In the genomic region with DNA sequence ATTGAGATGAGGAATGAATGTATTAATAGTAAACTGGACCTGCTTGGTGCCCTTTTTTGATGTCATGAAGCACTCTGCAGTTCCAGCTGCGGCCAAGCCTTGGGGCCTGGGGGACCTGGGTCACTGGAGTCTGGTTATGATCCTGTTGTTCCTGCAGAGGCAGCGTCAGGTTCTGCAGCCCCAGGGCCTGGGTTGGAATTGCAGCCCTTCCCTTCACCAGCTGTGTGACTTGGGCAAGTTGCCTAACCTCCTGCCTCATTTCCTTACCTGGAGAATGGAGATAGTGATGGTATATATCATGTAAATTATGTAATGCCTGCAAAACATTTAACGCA, we compare ENCODE assay signal across 11 cellular contexts. TPM values are rescaled to one million over a fixed set of nuclear protein-coding genes. Genes with fewer than 3 reads are reported as not detected.
DNase-seq lines count a peak whose midpoint lies in the region; ATAC-seq and TF ChIP-seq lines count a peak whose summit lies in the region.
"Had no signal": no experiment of that assay in that cellular context is flagged by ENCODE, and none has a peak within 500 bp of the region (broad histone marks: within the 10 kb centered on the region; RNA-seq: fewer than 3 reads in every experiment).

No MANE protein-coding gene starts in this region.

- no peaks in the 10 kb centered on the region for H3K36me3 ChIP-seq in heart right ventricle
- H3K36me3 ChIP-seq in left ventricle myocardium inferior: no peaks in the 10 kb centered on the region
- H3K36me3 ChIP-seq in left lung: no peaks in the 10 kb centered on the region
- H3K36me3 ChIP-seq: pancreas, Peyer's patch had no signal

- TF ChIP-seq CTCF in heart right ventricle (IDR thresholded peaks at IDR 0.05) (no peak), left ventricle myocardium inferior (IDR thresholded peaks at IDR 0.05; ENCODE audit: borderline replicate concordance) (no peak), left lung (IDR thresholded peaks at IDR 0.05) (no peak)

- WGBS in heart right ventricle, 2 donors: 75 to 80% methylated on average over 3 of the region's 3 CpGs

- H3K27ac ChIP-seq in heart right ventricle (no peak overlapping the region), left ventricle myocardium inferior (replicated peaks) (no peak overlapping the region), left lung (no peak overlapping the region)
- H3K27ac ChIP-seq: pancreas had no signal

- H3K27me3 ChIP-seq in heart right ventricle: peaks cover 0 to 5% (median 0%) of the 10 kb centered on the region in 7 donors
- no peaks in the 10 kb centered on the region for H3K27me3 ChIP-seq in left ventricle myocardium inferior (ENCODE audit: low read depth)
- H3K27me3 ChIP-seq in left lung: no peaks in the 10 kb centered on the region
- H3K27me3 ChIP-seq: pancreas, Peyer's patch had no signal

- DNase-seq in heart right ventricle (no peak), left ventricle myocardium inferior (no peak), SW480 (ENCODE audit: low spot score) (peak; percentile 14), left lobe of liver (ENCODE audit: low spot score) (no peak), NCI-H748 treated with DMSO at 0.1 percent for 48 hours (lab: John Stamatoyannopoulos, UW) (no peak), superior temporal gyrus (ENCODE audit: extremely low spot score) (no peak), left lung (no peak), T-helper 2 cell (no peak)
- DNase-seq: activated CD4-positive, alpha-beta T cell treated with anti-CD3 and anti-CD28 coated beads for 48 hours had no signal

- H3K4me3 ChIP-seq in heart right ventricle (no peak overlapping the region), left ventricle myocardium inferior (no peak overlapping the region), left lung (no peak overlapping the region)
- H3K4me3 ChIP-seq: pancreas had no signal

- H3K9me3 ChIP-seq in heart right ventricle: no peaks in the 10 kb centered on the region
- H3K9me3 ChIP-seq in left ventricle myocardium inferior (replicated peaks): no peaks in the 10 kb centered on the region
- H3K9me3 ChIP-seq in left lung: no peaks in the 10 kb centered on the region
- H3K9me3 ChIP-seq: pancreas, Peyer's patch had no signal

- intact Hi-C loops in heart right ventricle (cut with DNase I) (loop anchor here in 9 of 10 donors (2.0 to 5.0 kb wide), 7 partner anchors 148 to 426 kb away; partner anchors contain the start of genes MRPS6 (in 3 of the 9) and SLC5A3 (in 3 of the 9)), left ventricle myocardium inferior (cut with micrococcal nuclease) (loop anchor here (5.0 kb wide), 1 partner anchor 423 kb away; no protein-coding TSS in a partner anchor), left lung (cut with DNase I) (loop anchor here in 1 of 2 donors (5.0 kb wide), 1 partner anchor 423 kb away; no protein-coding TSS in a partner anchor)

- ATAC-seq in heart right ventricle: peak in 5 of 8 donors; percentile 13 to 45 (median 28)
- peak; percentile 27 for ATAC-seq in left lobe of liver
- no peak for ATAC-seq in left lung

- H3K4me1 ChIP-seq in heart right ventricle (peaks cover 0 to 10% (median 0%) of the 10 kb centered on the region in 9 donors), left ventricle myocardium inferior (peaks cover 8% of the 10 kb centered on the region), left lung (peaks cover 4% of the 10 kb centered on the region in 2 donors)
- H3K4me1 ChIP-seq: pancreas had no signal

RNA-seq across cellular contexts. Expression of gene ATP5PO, which starts 9.1 kb away (rescaled TPM):
- total RNA-seq in heart right ventricle (100 to 1,000 TPM; 551 to 977 (median 851) TPM), left ventricle myocardium inferior (780 TPM), left lobe of liver (86.8 TPM), left lung (100 to 1,000 TPM; 152 to 156 TPM)
- 1,000 to 10,000 TPM in 1 of 2 donors, 100 to 1,000 TPM in 1; 893 to 1,557 TPM for polyA plus RNA-seq in heart right ventricle
